ENCODE assay signal across 1 cellular context in the genomic region with DNA sequence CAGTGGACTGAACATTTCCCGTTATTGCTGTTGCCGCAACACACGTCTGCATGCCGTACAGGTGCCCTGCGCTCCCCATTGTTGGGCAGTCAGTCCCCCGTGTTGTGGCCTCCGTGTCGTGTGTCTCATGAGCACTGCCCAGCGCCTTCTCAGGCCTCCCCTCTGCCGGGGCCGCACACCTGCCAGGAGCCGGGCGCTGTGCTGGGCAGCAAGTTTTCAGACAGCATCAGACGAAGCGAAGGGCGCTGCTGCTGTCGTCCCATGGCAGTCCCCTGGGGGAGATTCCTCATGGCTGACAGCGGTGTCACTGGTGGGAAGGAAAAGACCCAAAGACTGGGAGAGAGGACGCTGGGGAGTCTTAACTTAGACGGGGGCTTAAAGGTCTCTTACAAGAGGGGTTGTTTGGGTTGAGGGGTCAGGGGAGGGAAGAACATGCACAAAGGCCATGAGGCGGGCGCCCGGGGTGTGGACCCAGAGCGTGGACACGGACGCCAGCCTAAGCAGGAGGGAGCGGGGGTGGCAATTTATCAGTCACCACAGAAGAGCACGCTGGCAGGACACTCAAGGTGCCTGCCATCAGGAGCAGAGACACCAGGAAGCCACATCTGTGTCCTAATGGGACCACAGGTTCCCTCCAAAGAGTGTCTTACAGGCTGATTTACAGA.
TF ChIP-seq lines count a peak whose summit lies in the region.

No MANE protein-coding gene starts in this region.

TF ChIP-seq in IMR-90, 13 proteins besides CTCF, POLR2A, EP300 and RAD21:
- TF ChIP-seq NFE2L2 (IDR thresholded peaks at IDR 0.05; ENCODE audit: low read depth, low read length) (no peak), MAZ (IDR thresholded peaks at IDR 0.05; ENCODE audit: borderline replicate concordance, low read depth, low read length) (no peak), MXI1 (IDR thresholded peaks at IDR 0.05; ENCODE audit: borderline replicate concordance, low read depth, low read length) (no peak), RFX5 (IDR thresholded peaks at IDR 0.05; ENCODE audit: low read depth, low read length) (no peak), BHLHE40 (IDR thresholded peaks at IDR 0.05; ENCODE audit: low read depth, low read length) (no peak), RCOR1 (IDR thresholded peaks at IDR 0.05; ENCODE audit: insufficient replicate concordance, low read length) (no peak), CHD1 (IDR thresholded peaks at IDR 0.05; ENCODE audit: low read depth, low read length) (no peak), FOS (IDR thresholded peaks at IDR 0.05; ENCODE audit: low read depth, low read length) (no peak), USF2 (IDR thresholded peaks at IDR 0.05; ENCODE audit: low read depth, low read length) (no peak), SMC3 (IDR thresholded peaks at IDR 0.05; ENCODE audit: low read depth, low read length) (no peak), CEBPB (IDR thresholded peaks at IDR 0.05; ENCODE audit: low read depth, low read length) (no peak), MAFK (IDR thresholded peaks at IDR 0.05; ENCODE audit: low read depth, low read length) (no peak)
- TF ChIP-seq, protein P1, sequence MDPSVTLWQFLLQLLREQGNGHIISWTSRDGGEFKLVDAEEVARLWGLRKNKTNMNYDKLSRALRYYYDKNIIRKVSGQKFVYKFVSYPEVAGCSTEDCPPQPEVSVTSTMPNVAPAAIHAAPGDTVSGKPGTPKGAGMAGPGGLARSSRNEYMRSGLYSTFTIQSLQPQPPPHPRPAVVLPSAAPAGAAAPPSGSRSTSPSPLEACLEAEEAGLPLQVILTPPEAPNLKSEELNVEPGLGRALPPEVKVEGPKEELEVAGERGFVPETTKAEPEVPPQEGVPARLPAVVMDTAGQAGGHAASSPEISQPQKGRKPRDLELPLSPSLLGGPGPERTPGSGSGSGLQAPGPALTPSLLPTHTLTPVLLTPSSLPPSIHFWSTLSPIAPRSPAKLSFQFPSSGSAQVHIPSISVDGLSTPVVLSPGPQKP (IDR thresholded peaks at IDR 0.05; ENCODE audit: borderline replicate concordance, low read depth, low read length): no peak
